33 cellular contexts compared by ENCODE assay signal in the genomic region with DNA sequence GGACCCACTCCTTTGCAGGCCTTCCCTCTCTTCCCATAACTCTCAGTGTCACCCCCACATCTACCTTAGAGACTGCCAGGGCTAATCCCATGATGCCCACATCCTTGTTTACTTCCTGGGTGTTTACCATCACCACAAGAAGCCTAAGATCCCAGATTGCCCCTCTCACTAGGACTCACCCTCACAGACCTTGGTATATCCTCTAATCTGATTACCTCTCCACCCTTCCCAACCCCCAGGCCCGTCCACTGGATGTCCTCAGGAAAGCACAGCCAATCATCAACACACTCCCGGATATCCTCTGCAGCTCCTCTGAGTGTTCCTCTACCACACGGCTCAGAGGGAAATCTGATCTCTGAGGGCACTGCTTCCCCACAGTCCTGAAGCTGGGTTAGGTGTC.
"Had no signal": no experiment of that assay in that cellular context is flagged by ENCODE, and none has a peak within 500 bp of the region (broad histone marks: within the 10 kb centered on the region; RNA-seq: fewer than 3 reads in every experiment).

No MANE protein-coding gene starts in this region.

- H3K4me1 Mint-ChIP-seq: activated CD4-positive, alpha-beta T cell treated with anti-CD3 and anti-CD28 coated beads, Interleukin-2, amount 10 ng/mL, durations not matched to agents 24 days and 14 days; activated naive CD4-positive, alpha-beta T cell treated with anti-CD3 and anti-CD28 coated beads, Interleukin-2, amount 10 ng/mL, durations not matched to agents 7 days and 5 days; activated naive CD4-positive, alpha-beta T cell treated with anti-CD3 and anti-CD28 coated beads, Interleukin-2, amount 50 U/mL, for 24 hours; activated T-helper 17 cell treated with anti-CD3 and anti-CD28 coated beads, Interleukin-2, amount 50 U/mL, for 72 hours; brain had no signal

- DNase-seq: activated CD4-positive, alpha-beta memory T cell treated with anti-CD3 and anti-CD28 coated beads for 36 hours; activated CD4-positive, alpha-beta T cell treated with anti-CD3 and anti-CD28 coated beads for 1 hour; activated CD4-positive, alpha-beta T cell treated with anti-CD3 and anti-CD28 coated beads for 36 hours; activated CD4-positive, alpha-beta T cell treated with anti-CD3 and anti-CD28 coated beads, Interleukin-2, amount 10 ng/mL, durations not matched to agents 24 days and 14 days; activated CD4-positive, alpha-beta T cell treated with anti-CD3 and anti-CD28 coated beads, Interleukin-2, amount 50 U/mL, for 1 hour; activated CD4-positive, alpha-beta T cell treated with anti-CD3 and anti-CD28 coated beads, Interleukin-2, amount 50 U/mL, for 4 hours; activated CD4-positive, CD25-positive, alpha-beta regulatory T cell; activated CD8-positive, alpha-beta memory T cell treated with anti-CD3 and anti-CD28 coated beads, Interleukin-2, amount 50 U/mL, for 4 hours; activated CD8-positive, alpha-beta T cell treated with anti-CD3 and anti-CD28 coated beads for 36 hours; activated effector memory CD4-positive, alpha-beta T cell treated with anti-CD3 and anti-CD28 coated beads, Interleukin-2, amount 50 U/mL, for 16 hours; activated naive CD4-positive, alpha-beta T cell treated with anti-CD3 and anti-CD28 coated beads, Interleukin-2, amount 10 ng/mL, durations not matched to agents 7 days and 5 days; activated naive CD4-positive, alpha-beta T cell treated with Interleukin-2 at 50 U/mL for 16 hours; activated T-cell treated with anti-CD3 and anti-CD28 coated beads for 4 hours; activated T-cell treated with anti-CD3 and anti-CD28 coated beads, Interleukin-2, amount 50 U/mL, for 1 hour; activated T-cell treated with anti-CD3 and anti-CD28 coated beads, Interleukin-2, amount 50 U/mL, for 4 hours; activated T-cell treated with anti-CD3 and anti-CD28 coated beads, Interleukin-2, amount 50 U/mL, for 72 hours; amygdala; anterior cingulate cortex; central memory CD4-positive, alpha-beta T cell; T-helper 1 cell; T-helper 2 cell; T-helper 9 cell had no signal

- FAIRE-seq: TTC549 had no signal

- H3K27ac ChIP-seq: ascending aorta, VCaP had no signal

- H3K27ac Mint-ChIP-seq: activated CD4-positive, alpha-beta T cell treated with anti-CD3 and anti-CD28 coated beads for 36 hours; activated CD4-positive, alpha-beta T cell treated with anti-CD3 and anti-CD28 coated beads, Interleukin-2, amount 10 ng/mL, durations not matched to agents 24 days and 14 days; activated CD8-positive, alpha-beta T cell treated with anti-CD3 and anti-CD28 coated beads for 36 hours; activated naive CD4-positive, alpha-beta T cell treated with anti-CD3 and anti-CD28 coated beads, Interleukin-2, amount 10 ng/mL, durations not matched to agents 7 days and 5 days; activated naive CD4-positive, alpha-beta T cell treated with anti-CD3 and anti-CD28 coated beads, Interleukin-2, amount 50 U/mL, for 24 hours; activated naive CD8-positive, alpha-beta T cell; activated T-cell treated with anti-CD3 and anti-CD28 coated beads, Interleukin-2, amount 50 U/mL, for 72 hours; activated T-helper 1 cell treated with anti-CD3 and anti-CD28 coated beads, Interleukin-12 subunit alpha, Interleukin-12 subunit beta, Interleukin-2, Interleukin-4 antibody, amounts not matched to agents 30 ng/mL and 10 ng/mL and 1 ng/mL, durations not matched to agents 14 hours and 24 hours and 36 hours; activated T-helper 17 cell treated with anti-CD3 and anti-CD28 coated beads, Interleukin-2, amount 50 U/mL, for 72 hours; brain; T-helper 1 cell treated with Interleukin-12 subunit alpha and Interleukin-12 subunit beta and Interleukin-4 antibody, amounts not matched to agents 30 μg/mL and 1 μg/mL, for 36 hours; T-helper 2 cell treated with Interferon-gamma antibody and Interleukin-4, amounts not matched to agents 5 μg/mL and 100 μg/mL, for 36 hours; WTC11 had no signal

- H3K9me3 ChIP-seq: ascending aorta had no signal

- H3K4me3 Mint-ChIP-seq: activated CD4-positive, alpha-beta memory T cell treated with anti-CD3 and anti-CD28 coated beads for 36 hours; activated CD4-positive, alpha-beta T cell treated with anti-CD3 and anti-CD28 coated beads for 36 hours; activated CD4-positive, alpha-beta T cell treated with anti-CD3 and anti-CD28 coated beads, Interleukin-2, amount 10 ng/mL, durations not matched to agents 24 days and 14 days; activated CD8-positive, alpha-beta T cell treated with anti-CD3 and anti-CD28 coated beads for 36 hours; activated naive CD4-positive, alpha-beta T cell treated with anti-CD3 and anti-CD28 coated beads, Interleukin-2, amount 10 ng/mL, durations not matched to agents 7 days and 5 days; activated naive CD4-positive, alpha-beta T cell treated with anti-CD3 and anti-CD28 coated beads, Interleukin-2, amount 50 U/mL, for 24 hours; activated naive CD8-positive, alpha-beta T cell; activated T-cell treated with anti-CD3 and anti-CD28 coated beads, Interleukin-2, amount 50 U/mL, for 4 hours; activated T-cell treated with anti-CD3 and anti-CD28 coated beads, Interleukin-2, amount 50 U/mL, for 72 hours; activated T-helper 1 cell treated with anti-CD3 and anti-CD28 coated beads, Interleukin-12 subunit alpha, Interleukin-12 subunit beta, Interleukin-2, Interleukin-4 antibody, amounts not matched to agents 30 ng/mL and 10 ng/mL and 1 ng/mL, durations not matched to agents 14 hours and 24 hours and 36 hours; activated T-helper 17 cell treated with anti-CD3 and anti-CD28 coated beads, Interleukin-2, amount 50 U/mL, for 72 hours; brain; T-helper 1 cell treated with Interleukin-12 subunit alpha and Interleukin-12 subunit beta and Interleukin-4 antibody, amounts not matched to agents 30 μg/mL and 1 μg/mL, for 36 hours; T-helper 2 cell treated with Interferon-gamma antibody and Interleukin-4, amounts not matched to agents 5 μg/mL and 100 μg/mL, for 36 hours; WTC11 had no signal

- H3K9me3 Mint-ChIP-seq: activated CD4-positive, alpha-beta memory T cell treated with anti-CD3 and anti-CD28 coated beads for 36 hours; activated CD8-positive, alpha-beta T cell treated with anti-CD3 and anti-CD28 coated beads for 36 hours; activated naive CD4-positive, alpha-beta T cell treated with anti-CD3 and anti-CD28 coated beads, Interleukin-2, amount 10 ng/mL, durations not matched to agents 7 days and 5 days; activated naive CD4-positive, alpha-beta T cell treated with anti-CD3 and anti-CD28 coated beads, Interleukin-2, amount 50 U/mL, for 24 hours; activated T-cell treated with anti-CD3 and anti-CD28 coated beads, Interleukin-2, amount 50 U/mL, for 4 hours; activated T-helper 1 cell treated with anti-CD3 and anti-CD28 coated beads, Interleukin-12 subunit alpha, Interleukin-12 subunit beta, Interleukin-2, Interleukin-4 antibody, amounts not matched to agents 30 ng/mL and 10 ng/mL and 1 ng/mL, durations not matched to agents 14 hours and 24 hours and 36 hours; activated T-helper 17 cell treated with anti-CD3 and anti-CD28 coated beads, Interleukin-2, amount 50 U/mL, for 72 hours; T-helper 1 cell treated with Interleukin-12 subunit alpha and Interleukin-12 subunit beta and Interleukin-4 antibody, amounts not matched to agents 30 μg/mL and 1 μg/mL, for 36 hours; T-helper 2 cell treated with Interferon-gamma antibody and Interleukin-4, amounts not matched to agents 5 μg/mL and 100 μg/mL, for 36 hours had no signal

- H3K36me3 Mint-ChIP-seq: activated CD4-positive, alpha-beta memory T cell treated with anti-CD3 and anti-CD28 coated beads for 36 hours; activated naive CD4-positive, alpha-beta T cell treated with anti-CD3 and anti-CD28 coated beads, Interleukin-2, amount 10 ng/mL, durations not matched to agents 7 days and 5 days; activated naive CD4-positive, alpha-beta T cell treated with anti-CD3 and anti-CD28 coated beads, Interleukin-2, amount 50 U/mL, for 24 hours; activated naive CD8-positive, alpha-beta T cell; brain; WTC11 had no signal

- H3K36me3 ChIP-seq: ascending aorta had no signal

- H3K27me3 ChIP-seq: ascending aorta had no signal

- H3K4me3 ChIP-seq: ascending aorta had no signal
